Comparison of ENCODE assay signal across 9 cellular contexts in the genomic region with DNA sequence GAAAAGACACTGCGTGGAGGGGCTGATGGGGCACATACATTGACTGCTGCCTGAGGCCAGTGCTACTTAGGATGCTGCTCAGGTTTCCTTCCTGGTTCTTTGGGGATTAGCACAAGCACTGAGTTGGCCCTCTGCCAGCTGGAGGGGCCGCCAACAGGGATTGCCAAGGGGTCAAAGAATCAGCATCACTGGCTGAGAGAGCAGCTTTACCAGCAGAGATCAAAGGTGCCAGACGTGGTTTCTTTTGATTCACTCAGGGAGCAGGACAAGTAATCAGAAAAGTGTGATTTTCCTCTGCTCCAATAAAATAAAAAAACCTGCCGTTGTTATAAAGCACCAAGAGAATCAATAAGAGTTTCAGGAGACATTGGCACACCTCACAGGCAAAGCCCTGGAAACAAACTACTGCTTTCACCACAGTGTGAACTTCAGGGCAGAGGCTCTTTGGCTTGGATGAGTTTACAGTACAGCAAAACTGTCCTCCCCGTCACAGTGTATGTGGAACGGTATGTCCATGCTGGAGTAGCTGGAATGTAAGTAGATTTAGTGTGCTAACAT. TPM values are rescaled to one million over a fixed set of nuclear protein-coding genes. Genes with fewer than 3 reads are reported as not detected.
DNase-seq lines count a peak whose midpoint lies in the region; ATAC-seq and TF ChIP-seq lines count a peak whose summit lies in the region.
"Had no signal": no experiment of that assay in that cellular context is flagged by ENCODE, and none has a peak within 500 bp of the region (broad histone marks: within the 10 kb centered on the region; RNA-seq: fewer than 3 reads in every experiment).

No MANE protein-coding gene starts in this region.

- H3K9me3 Mint-ChIP-seq in natural killer cell treated with Interleukin-12 subunit alpha and Interleukin-12 subunit beta and Interleukin-15 and Interleukin-18, amount 100 ng/mL, for 72 hours: no peaks in the 10 kb centered on the region

- peak; percentile 12 for DNase-seq in DMS53 (lab: John Stamatoyannopoulos, UW)
- no peak for DNase-seq in DMS53 treated with DMSO at 0.1 percent for 48 hours (lab: John Stamatoyannopoulos, UW; ENCODE audit: unreplicated experiment)
- DNase-seq in NCI-H82 treated with DMSO at 0.1 percent for 48 hours (lab: John Stamatoyannopoulos, UW; ENCODE audit: unreplicated experiment): peak; percentile 74
- DNase-seq in fibroblast of mammary gland (ENCODE audit: low read depth): peak; percentile 87
- no peak for DNase-seq in sigmoid colon
- no peak for DNase-seq in natural killer cell treated with Interleukin-12 subunit alpha and Interleukin-12 subunit beta and Interleukin-15 and Interleukin-18, amount 100 ng/mL, for 72 hours (ENCODE audit: low spot score)
- DNase-seq in NCI-H1048 (lab: John Stamatoyannopoulos, UW): no peak
- DNase-seq: activated CD4-positive, alpha-beta T cell treated with anti-CD3 and anti-CD28 coated beads for 1 hour had no signal

- H3K27ac Mint-ChIP-seq in natural killer cell treated with Interleukin-12 subunit alpha and Interleukin-12 subunit beta and Interleukin-15 and Interleukin-18, amount 100 ng/mL, for 72 hours: no peak overlapping the region

- intact Hi-C loops in sigmoid colon (cut with DNase I): no loop called here

- peak overlapping the region in 3 of 4 donors; percentile 60 to 75 (median 65) for H3K27ac ChIP-seq in sigmoid colon

- peaks cover 0 to 13% (median 5%) of the 10 kb centered on the region in 4 donors for H3K4me1 ChIP-seq in sigmoid colon

- no peak for TF ChIP-seq POLR2A in sigmoid colon (IDR thresholded peaks at IDR 0.05)

- H3K36me3 Mint-ChIP-seq in natural killer cell treated with Interleukin-12 subunit alpha and Interleukin-12 subunit beta and Interleukin-15 and Interleukin-18, amount 100 ng/mL, for 72 hours: no peaks in the 10 kb centered on the region

- no peak for ATAC-seq in HG03095 (IDR thresholded peaks at IDR 0.05; ENCODE audit: unreplicated experiment)
- ATAC-seq in natural killer cell treated with Interleukin-12 subunit alpha and Interleukin-12 subunit beta and Interleukin-15 and Interleukin-18, amount 100 ng/mL, for 72 hours: no peak

- no peaks in the 10 kb centered on the region for H3K9me3 ChIP-seq in sigmoid colon

- H3K4me3 Mint-ChIP-seq in natural killer cell treated with Interleukin-12 subunit alpha and Interleukin-12 subunit beta and Interleukin-15 and Interleukin-18, amount 100 ng/mL, for 72 hours: no peak overlapping the region

- peaks cover 31 to 37% of the 10 kb centered on the region in 2 donors for H3K27me3 Mint-ChIP-seq in natural killer cell treated with Interleukin-12 subunit alpha and Interleukin-12 subunit beta and Interleukin-15 and Interleukin-18, amount 100 ng/mL, for 72 hours

- TF ChIP-seq EP300 in sigmoid colon (IDR thresholded peaks at IDR 0.05): peak in 3 of 4 donors; percentile 77 to 97 (median 91)

- no peaks in the 10 kb centered on the region for H3K36me3 ChIP-seq in sigmoid colon

- H3K27me3 ChIP-seq in sigmoid colon: no peaks in the 10 kb centered on the region

- H3K4me1 Mint-ChIP-seq in natural killer cell treated with Interleukin-12 subunit alpha and Interleukin-12 subunit beta and Interleukin-15 and Interleukin-18, amount 100 ng/mL, for 72 hours (ENCODE audit: low read depth in 2 of 2): no peaks in the 10 kb centered on the region

- TF ChIP-seq CTCF in fibroblast of mammary gland (conservative IDR thresholded peaks at IDR 0.05; ENCODE audit: control insufficient read depth, insufficient read depth, low read depth, low read length): no peak
- no peak for TF ChIP-seq CTCF in sigmoid colon (IDR thresholded peaks at IDR 0.05)

- H3K4me3 ChIP-seq in fibroblast of mammary gland (ENCODE audit: control insufficient read depth, low read depth, low read length) (no peak overlapping the region), sigmoid colon (no peak overlapping the region)

- 32 to 68% methylated on average over 6 of the region's 6 CpGs for WGBS in sigmoid colon, 2 donors

RNA-seq across cellular contexts. Expression of a gene that starts 45.8 kb away (rescaled TPM):
- total RNA-seq in sigmoid colon: 1 to 10 TPM; 1.1 to 1.5 (median 1.3) TPM
- 10 to 100 TPM in 1 of 3 donors, 1 to 10 TPM in 2; 1.4 to 12.6 (median 3.7) TPM for polyA plus RNA-seq in sigmoid colon
- total RNA-seq in natural killer cell treated with Interleukin-12 subunit alpha and Interleukin-12 subunit beta and Interleukin-15 and Interleukin-18, amount 100 ng/mL, for 72 hours: 1 to 10 TPM in 1 of 2 donors, under 1 TPM in 1; 0.31 to 1.5 TPM

Comparison
In these comparisons a context has a peak if more than half of its experiments do, and no peak if none do; other contexts are left out.
1. DNase-seq: peak in DMS53 (single experiment), NCI-H82 treated with DMSO at 0.1 percent for 48 hours (single experiment) and fibroblast of mammary gland (single experiment); none in DMS53 treated with DMSO at 0.1 percent for 48 hours (single experiment), sigmoid colon (single experiment), natural killer cell treated with Interleukin-12 subunit alpha and Interleukin-12 subunit beta and Interleukin-15 and Interleukin-18, amount 100 ng/mL, for 72 hours (single experiment) and NCI-H1048 (single experiment).